Comparison of ENCODE assay signal across 2 cellular contexts in the genomic region with DNA sequence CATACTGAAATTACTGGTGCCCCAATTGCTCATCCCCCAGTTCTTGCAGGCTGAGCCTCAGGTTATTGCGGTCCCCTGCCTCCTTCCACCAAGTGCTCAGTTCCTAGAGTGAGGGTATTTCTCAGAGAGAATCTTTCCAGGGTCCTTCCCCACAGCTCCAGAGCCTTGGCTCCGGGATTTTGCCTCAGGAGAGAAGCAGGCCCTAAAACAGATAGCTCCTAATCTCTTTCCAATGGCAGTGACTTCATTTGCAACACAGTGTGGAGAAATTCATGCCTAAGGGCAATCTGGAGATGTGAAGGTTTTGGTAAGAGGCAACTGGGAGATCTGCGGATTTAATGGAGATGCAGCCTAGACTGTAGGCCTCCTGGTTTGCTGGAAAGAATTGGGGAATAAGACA.
TF ChIP-seq lines count a peak whose summit lies in the region.

No MANE protein-coding gene starts in this region.

TF ChIP-seq in IMR-90, 13 proteins besides CTCF, POLR2A, EP300 and RAD21:
- TF ChIP-seq FOS (IDR thresholded peaks at IDR 0.05; ENCODE audit: low read depth, low read length) (no peak), NFE2L2 (IDR thresholded peaks at IDR 0.05; ENCODE audit: low read depth, low read length) (no peak), BHLHE40 (IDR thresholded peaks at IDR 0.05; ENCODE audit: low read depth, low read length) (no peak), MXI1 (IDR thresholded peaks at IDR 0.05; ENCODE audit: borderline replicate concordance, low read depth, low read length) (no peak), MAFK (IDR thresholded peaks at IDR 0.05; ENCODE audit: low read depth, low read length) (no peak), RCOR1 (IDR thresholded peaks at IDR 0.05; ENCODE audit: insufficient replicate concordance, low read length) (no peak)

TF ChIP-seq in H1, 55 proteins besides CTCF, POLR2A, EP300 and RAD21:
- no peak for TF ChIP-seq POU5F1 (IDR thresholded peaks at IDR 0.05; ENCODE audit: low read depth, low read length)
- TF ChIP-seq ZNF274 (IDR thresholded peaks at IDR 0.05; ENCODE audit: borderline replicate concordance, extremely low read depth, low read length): no peak
- TF ChIP-seq BRCA1 (IDR thresholded peaks at IDR 0.05; ENCODE audit: low read depth, low read length): no peak
- no peak for TF ChIP-seq TCF12 (IDR thresholded peaks at IDR 0.05; ENCODE audit: low read depth, low read length)
- TF ChIP-seq SUZ12 (IDR thresholded peaks at IDR 0.05; ENCODE audit: low read length): no peak
- TF ChIP-seq CBX5 (IDR thresholded peaks at IDR 0.05; ENCODE audit: low read depth, low read length): no peak
- no peak for TF ChIP-seq RFX5 (IDR thresholded peaks at IDR 0.05; ENCODE audit: borderline replicate concordance, low read depth, low read length)
- TF ChIP-seq NRF1 (IDR thresholded peaks at IDR 0.05; ENCODE audit: low read depth, low read length): no peak
